In the genomic region with DNA sequence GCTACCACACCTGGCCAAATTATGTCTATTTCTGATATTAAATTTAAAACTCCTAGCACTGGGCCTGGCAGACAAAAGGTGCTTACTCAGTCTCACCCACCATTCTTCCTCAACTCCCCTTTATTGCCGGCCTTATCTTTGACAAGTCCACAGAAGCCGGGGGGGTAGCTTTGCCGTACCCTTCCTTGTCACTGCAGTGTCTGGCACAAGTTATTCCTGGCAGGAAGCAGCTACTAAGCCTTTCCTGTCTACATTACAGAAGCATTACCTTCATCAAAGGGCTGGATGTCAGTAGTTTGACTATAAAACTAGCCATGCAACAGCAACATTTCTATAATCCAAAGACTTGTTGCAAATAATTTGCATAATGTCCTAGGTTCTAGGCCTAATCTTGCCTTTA, we compare ENCODE assay signal across 18 cellular contexts.
"Had no signal": no experiment of that assay in that cellular context is flagged by ENCODE, and none has a peak within 500 bp of the region (broad histone marks: within the 10 kb centered on the region; RNA-seq: fewer than 3 reads in every experiment).

No MANE protein-coding gene starts in this region.

- H3K36me3 Mint-ChIP-seq: natural killer cell had no signal

- H3K4me1 Mint-ChIP-seq: natural killer cell, neural crest cell had no signal

- DNase-seq: cerebellar nuclear complex; endodermal cell; heart right ventricle; hypothalamus; kidney glomerular epithelial cell; left lung; mucosa of descending colon; natural killer cell; posterior cingulate gyrus; right cardiac atrium; small intestine; stimulated activated CD4-positive, alpha-beta T cell treated with anti-CD3 and anti-CD28 coated beads, Interleukin-12 subunit alpha, Interleukin-12 subunit beta, amount 100 ng/mL, for 4 hours; stimulated activated naive CD8-positive, alpha-beta T cell treated with anti-CD3 and anti-CD28 coated beads, Interleukin-15, Interleukin-2, amounts not matched to agents 100 U/mL and 50 U/mL, for 24 hours; thyroid gland had no signal

- H3K27ac Mint-ChIP-seq: dendritic cell treated with granulocyte-macrophage colony-stimulating factor and Interleukin-4, amounts not matched to agents 40 ng/mL and 50 ng/mL, for 4 days; endodermal cell; natural killer cell; type B pancreatic cell had no signal

- H3K4me3 Mint-ChIP-seq: dendritic cell treated with granulocyte-macrophage colony-stimulating factor and Interleukin-4, amounts not matched to agents 40 ng/mL and 50 ng/mL, for 4 days; endodermal cell; natural killer cell; neural crest cell; type B pancreatic cell had no signal

- H3K27me3 Mint-ChIP-seq: dendritic cell treated with granulocyte-macrophage colony-stimulating factor and Interleukin-4, amounts not matched to agents 40 ng/mL and 50 ng/mL, for 4 days; type B pancreatic cell had no signal

- ATAC-seq: esophagus mucosa; left lung; mucosa of descending colon; natural killer cell; stimulated activated naive CD8-positive, alpha-beta T cell treated with anti-CD3 and anti-CD28 coated beads, Interleukin-15, Interleukin-2, amounts not matched to agents 100 U/mL and 50 U/mL, for 24 hours had no signal

- H3K9me3 Mint-ChIP-seq: dendritic cell treated with granulocyte-macrophage colony-stimulating factor and Interleukin-4, amounts not matched to agents 40 ng/mL and 50 ng/mL, for 4 days; endodermal cell; natural killer cell; neural crest cell; type B pancreatic cell had no signal
